21 cellular contexts compared by ENCODE assay signal in the genomic region with DNA sequence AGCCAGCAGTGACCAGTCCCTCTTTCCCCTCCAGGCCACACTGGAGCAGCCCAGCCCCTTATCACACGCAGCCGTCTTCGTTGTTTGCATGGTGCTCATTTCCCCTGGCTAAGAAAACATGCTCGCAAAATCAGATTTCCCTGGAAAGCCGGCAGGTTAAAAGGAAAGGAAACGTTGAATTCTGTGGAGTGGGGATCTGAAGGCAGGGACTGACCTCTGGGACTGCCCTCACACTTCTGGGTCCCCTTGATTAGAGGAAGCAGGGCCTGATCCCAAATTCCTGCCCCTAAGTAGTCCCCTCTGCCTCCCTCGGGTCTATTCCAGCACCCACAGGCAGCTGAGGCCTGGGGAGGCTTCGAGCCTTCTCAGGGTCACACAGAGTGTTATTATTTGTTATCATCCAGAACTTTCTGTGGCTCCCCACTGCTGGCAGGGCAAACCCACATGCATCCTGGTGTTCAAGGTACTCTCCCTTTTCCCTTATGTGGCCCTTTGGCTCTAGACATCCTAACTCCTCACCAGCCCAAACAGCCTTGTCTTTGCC.
DNase-seq lines count a peak whose midpoint lies in the region; ATAC-seq and TF ChIP-seq lines count a peak whose summit lies in the region.
"Had no signal": no experiment of that assay in that cellular context is flagged by ENCODE, and none has a peak within 500 bp of the region (broad histone marks: within the 10 kb centered on the region; RNA-seq: fewer than 3 reads in every experiment).

No MANE protein-coding gene starts in this region.

- intact Hi-C loops in upper lobe of right lung (cut with DNase I) = no loop called here

- H3K4me3 ChIP-seq in neural progenitor cell (no peak overlapping the region), upper lobe of right lung (no peak overlapping the region)

- H3K9ac ChIP-seq in neural progenitor cell = no peak overlapping the region

- H3K9me3 ChIP-seq in neural progenitor cell (ENCODE audit: low read depth) (no peaks in the 10 kb centered on the region), upper lobe of right lung (no peaks in the 10 kb centered on the region)

- H3K4me1 Mint-ChIP-seq in neural progenitor cell = peaks cover 30% of the 10 kb centered on the region

- H3F3A ChIP-seq in neural progenitor cell (ENCODE audit: low read depth) = peaks cover 1% of the 10 kb centered on the region

- no peaks in the 10 kb centered on the region for H3K4me1 ChIP-seq in neural progenitor cell
- H3K4me1 ChIP-seq in upper lobe of right lung = no peaks in the 10 kb centered on the region

- peak; percentile 26 for DNase-seq in activated CD8-positive, alpha-beta memory T cell treated with anti-CD3 and anti-CD28 coated beads, Interleukin-2, amount 50 U/mL, for 48 hours
- no peak for DNase-seq in activated CD8-positive, alpha-beta memory T cell treated with anti-CD3 and anti-CD28 coated beads, Interleukin-2, amount 50 U/mL, for 4 hours
- DNase-seq in ecto neural progenitor cell (ENCODE audit: low spot score) = peak; percentile 36
- no peak for DNase-seq in neural progenitor cell (ENCODE audit: low spot score)
- DNase-seq in upper lobe of right lung = peak; percentile 27
- no peak for DNase-seq in NCI-H187 treated with DMSO at 0.1 percent for 48 hours (lab: John Stamatoyannopoulos, UW)
- no peak for DNase-seq in activated CD4-positive, alpha-beta T cell treated with anti-CD3 and anti-CD28 coated beads, Interleukin-2, amount 50 U/mL, for 48 hours
- DNase-seq: Calu3; CD8-positive, alpha-beta T cell; DMS53; KG1; NCI-H1105 treated with DMSO at 0.1 percent for 48 hours; NCI-H1694 treated with DMSO at 0.1 percent for 48 hours; NCI-H2107; NCI-H510A; NCI-H774; PC-3; RPMI8226; SHP77 treated with DMSO at 0.1 percent for 48 hours had no signal

- H3K27ac ChIP-seq in neural progenitor cell (no peak overlapping the region), upper lobe of right lung (no peak overlapping the region)

- peak overlapping the region; percentile 84 for H3K27ac Mint-ChIP-seq in neural progenitor cell
- H3K27ac Mint-ChIP-seq: CD8-positive, alpha-beta T cell had no signal

- H4K20me1 ChIP-seq in neural progenitor cell (ENCODE audit: low read depth) = no peaks in the 10 kb centered on the region

- peaks cover 22% of the 10 kb centered on the region for H3K27me3 Mint-ChIP-seq in neural progenitor cell (ENCODE audit: insufficient read depth, low read depth)

- no peaks in the 10 kb centered on the region for H3K9me3 Mint-ChIP-seq in neural progenitor cell
- H3K9me3 Mint-ChIP-seq: CD8-positive, alpha-beta T cell had no signal

- no peaks in the 10 kb centered on the region for H3K36me3 Mint-ChIP-seq in neural progenitor cell
- H3K36me3 Mint-ChIP-seq: CD8-positive, alpha-beta T cell had no signal

- no peaks in the 10 kb centered on the region for H3K27me3 ChIP-seq in neural progenitor cell
- H3K27me3 ChIP-seq in upper lobe of right lung = peaks cover under 1% of the 10 kb centered on the region

- TF ChIP-seq CTCF in neural progenitor cell (IDR thresholded peaks at IDR 0.05) = no peak
- no peak for TF ChIP-seq CTCF in upper lobe of right lung (IDR thresholded peaks at IDR 0.05)

- H3K36me3 ChIP-seq in neural progenitor cell (no peaks in the 10 kb centered on the region), upper lobe of right lung (no peaks in the 10 kb centered on the region)

- peak overlapping the region; percentile 52 for H3K4me3 Mint-ChIP-seq in neural progenitor cell
- H3K4me3 Mint-ChIP-seq: CD8-positive, alpha-beta T cell had no signal

- ATAC-seq in upper lobe of right lung (no peak), HG02938 (IDR thresholded peaks at IDR 0.05; ENCODE audit: unreplicated experiment) (no peak)
- ATAC-seq: CD8-positive, alpha-beta T cell; HepG2; PC-3 had no signal

- H3K79me2 ChIP-seq in neural progenitor cell (ENCODE audit: low read depth) = no peaks in the 10 kb centered on the region

- H2AFZ ChIP-seq in neural progenitor cell (replicated peaks) = no peak overlapping the region

- no peak overlapping the region for H3K4me2 ChIP-seq in neural progenitor cell

Comparison
In these comparisons a context has a peak if more than half of its experiments do, and no peak if none do; other contexts are left out.
1. DNase-seq: peak in activated CD8-positive, alpha-beta memory T cell treated with anti-CD3 and anti-CD28 coated beads, Interleukin-2, amount 50 U/mL, for 48 hours (single experiment), ecto neural progenitor cell (single experiment) and upper lobe of right lung (single experiment); none in activated CD8-positive, alpha-beta memory T cell treated with anti-CD3 and anti-CD28 coated beads, Interleukin-2, amount 50 U/mL, for 4 hours (single experiment), neural progenitor cell (single experiment), NCI-H187 treated with DMSO at 0.1 percent for 48 hours (single experiment) and activated CD4-positive, alpha-beta T cell treated with anti-CD3 and anti-CD28 coated beads, Interleukin-2, amount 50 U/mL, for 48 hours (0 of 2).